Comparison of ENCODE assay signal across 8 cellular contexts in genomic region chr7:2404714-2405119, GRCh38. TPM values are rescaled to one million over a fixed set of nuclear protein-coding genes. Genes with fewer than 3 reads are reported as not detected.
DNase-seq lines count a peak whose midpoint lies in the region; ATAC-seq and TF ChIP-seq lines count a peak whose summit lies in the region.

No MANE protein-coding gene starts in this region.

- no peaks in the 10 kb centered on the region for H3K9me3 Mint-ChIP-seq in MCF 10A (ENCODE audit: unreplicated experiment)

- H3K4me3 Mint-ChIP-seq in MCF 10A (ENCODE audit: unreplicated experiment) = peak overlapping the region; percentile 77

- H3K9ac ChIP-seq in HUES6 (ENCODE audit: low read length) (peak overlapping the region; percentile 59), mucosa of rectum (ENCODE audit: low read depth in 1 of 2, low read length in 2 of 2) (peak overlapping the region in 1 of 2 donors; percentile 65)

- H3K27ac Mint-ChIP-seq in MCF 10A (ENCODE audit: low read depth, unreplicated experiment) = no peak overlapping the region

- H3K79me2 ChIP-seq in ACC112 (ENCODE audit: control insufficient read depth, insufficient read depth, low read length, unreplicated experiment) = peaks cover 18% of the 10 kb centered on the region

- no peaks in the 10 kb centered on the region for H3K9me3 ChIP-seq in HUES6 (ENCODE audit: control insufficient read depth, insufficient read depth, low read depth, low read length)
- no peaks in the 10 kb centered on the region for H3K9me3 ChIP-seq in mucosa of rectum (ENCODE audit: control insufficient read depth in 2 of 2, low read length in 2 of 2)

- H3K4me1 Mint-ChIP-seq in MCF 10A (ENCODE audit: insufficient read depth, unreplicated experiment) = peaks cover 34% of the 10 kb centered on the region

- H3K27me3 Mint-ChIP-seq in MCF 10A (ENCODE audit: insufficient read depth, unreplicated experiment) = no peaks in the 10 kb centered on the region

- H3K27me3 ChIP-seq in ACC112 (ENCODE audit: insufficient read depth, low read length) (no peaks in the 10 kb centered on the region), HUES6 (ENCODE audit: control insufficient read depth, insufficient read depth, low read length) (no peaks in the 10 kb centered on the region), mucosa of rectum (ENCODE audit: control insufficient read depth in 2 of 2, insufficient read depth in 2 of 2, low read length in 2 of 2) (no peaks in the 10 kb centered on the region)

- H2AFZ ChIP-seq in ACC112 (ENCODE audit: low read length, unreplicated experiment) = no peak overlapping the region

- CTCF ChIA-PET in MCF 10A (lab: Yijun Ruan, JAX) = interaction anchor here (0.6 kb wide), 1 partner anchor 12 kb away, joined by 6 read pairs; no protein-coding TSS in a partner anchor

- TF ChIP-seq CTCF in MCF 10A (IDR thresholded peaks at IDR 0.05; ENCODE audit: unreplicated experiment) = no peak

- DNase-seq in MCF 10A (ENCODE audit: unreplicated experiment) (no peak), DMS79 (lab: John Stamatoyannopoulos, UW) (no peak), NCI-H446 treated with DMSO at 0.1 percent for 48 hours (lab: John Stamatoyannopoulos, UW) (no peak), activated gamma-delta T cell treated with Interleukin-2 at 50 U/mL for 16 hours (no peak)

- no peak for ATAC-seq in GM21723 (IDR thresholded peaks at IDR 0.05; ENCODE audit: unreplicated experiment)

- H3K27ac ChIP-seq in ACC112 (ENCODE audit: low read depth, low read length) (no peak overlapping the region), HUES6 (ENCODE audit: low read depth, low read length) (no peak overlapping the region), mucosa of rectum (ENCODE audit: low read depth in 2 of 2, low read length in 2 of 2) (no peak overlapping the region)

- intact Hi-C loops in MCF 10A (cut with micrococcal nuclease) = no loop called here

- POLR2A ChIA-PET in MCF 10A (lab: Yijun Ruan, JAX) = interaction anchor here (1.0 kb wide), 1 partner anchor 49 kb away, joined by 3 read pairs; no protein-coding TSS in a partner anchor

- peaks cover 5% of the 10 kb centered on the region for H3K36me3 Mint-ChIP-seq in MCF 10A (ENCODE audit: insufficient read depth, unreplicated experiment)

- BruUV-seq in MCF 10A (replicated peaks; lab: Mats Ljungman, UMichigan) = no TSS peak

- peaks cover 20% of the 10 kb centered on the region for H3K4me1 ChIP-seq in ACC112 (ENCODE audit: control insufficient read depth, insufficient read depth, low read length, unreplicated experiment)
- H3K4me1 ChIP-seq in HUES6 (ENCODE audit: control insufficient read depth, insufficient read depth, low read length) = peaks cover 14% of the 10 kb centered on the region
- H3K4me1 ChIP-seq in mucosa of rectum (ENCODE audit: control insufficient read depth in 2 of 2, insufficient read depth in 2 of 2, low read length in 2 of 2) = peaks cover 15 to 24% of the 10 kb centered on the region in 2 donors

- H3K4me3 ChIP-seq in ACC112 (ENCODE audit: low read depth, low read length) = peak overlapping the region; percentile 99
- H3K4me3 ChIP-seq in HUES6 (ENCODE audit: low read depth, low read length) = peak overlapping the region; percentile 84
- H3K4me3 ChIP-seq in mucosa of rectum (ENCODE audit: low read length in 2 of 2) = peak overlapping the region; percentile 74 to 77

- H3K36me3 ChIP-seq in ACC112 (ENCODE audit: insufficient read depth, low read length) = no peaks in the 10 kb centered on the region
- no peaks in the 10 kb centered on the region for H3K36me3 ChIP-seq in HUES6 (ENCODE audit: control insufficient read depth, insufficient read depth, low read length)
- H3K36me3 ChIP-seq in mucosa of rectum (ENCODE audit: control insufficient read depth in 2 of 2, insufficient read depth in 2 of 2, low read length in 2 of 2) = no peaks in the 10 kb centered on the region

RNA-seq across cellular contexts. Expression of gene CHST12, which starts 1.3 kb away (rescaled TPM):
- 9.8 and 9.9 TPM in 2 replicates for total RNA-seq in MCF 10A (2022)

RNA-seq across cellular contexts. Expression of gene EIF3B, which starts 50.1 kb away (rescaled TPM):
- 258 and 290 TPM in 2 replicates for total RNA-seq in MCF 10A (2022)
